Comparison of ENCODE assay signal across 30 cellular contexts in genomic region chr10:102557569-102557968, GRCh38.
"Had no signal": no experiment of that assay in that cellular context is flagged by ENCODE, and none has a peak within 500 bp of the region (broad histone marks: within the 10 kb centered on the region; RNA-seq: fewer than 3 reads in every experiment).

No MANE protein-coding gene starts in this region.

- H3K4me3 Mint-ChIP-seq: activated CD4-positive, alpha-beta memory T cell treated with anti-CD3 and anti-CD28 coated beads, Interleukin-2, amount 10 ng/mL, durations not matched to agents 7 days and 5 days; activated CD8-positive, alpha-beta memory T cell treated with anti-CD3 and anti-CD28 coated beads, Interleukin-2, amount 10 ng/mL, durations not matched to agents 7 days and 5 days; activated naive CD4-positive, alpha-beta T cell treated with anti-CD3 and anti-CD28 coated beads, Interleukin-2, amount 50 U/mL, for 24 hours had no signal

- H3K4me1 Mint-ChIP-seq: activated CD8-positive, alpha-beta memory T cell treated with anti-CD3 and anti-CD28 coated beads, Interleukin-2, amount 10 ng/mL, durations not matched to agents 7 days and 5 days had no signal

- H3K9me3 ChIP-seq: adrenal gland, SJCRH30 had no signal

- H3K4me1 ChIP-seq: SJCRH30 had no signal

- H3K9me3 Mint-ChIP-seq: activated CD4-positive, alpha-beta memory T cell treated with anti-CD3 and anti-CD28 coated beads, Interleukin-2, amount 10 ng/mL, durations not matched to agents 7 days and 5 days; activated naive CD4-positive, alpha-beta T cell treated with anti-CD3 and anti-CD28 coated beads, Interleukin-2, amount 50 U/mL, for 24 hours had no signal

- DNase-seq: activated CD4-positive, alpha-beta memory T cell treated with anti-CD3 and anti-CD28 coated beads, Interleukin-2, amount 10 ng/mL, durations not matched to agents 7 days and 5 days; activated CD4-positive, alpha-beta T cell treated with anti-CD3 and anti-CD28 coated beads for 4 hours; activated CD4-positive, alpha-beta T cell treated with anti-CD3 and anti-CD28 coated beads, Interleukin-2, amount 50 U/mL, for 1 hour; activated CD8-positive, alpha-beta memory T cell treated with anti-CD3 and anti-CD28 coated beads for 24 hours; activated CD8-positive, alpha-beta memory T cell treated with anti-CD3 and anti-CD28 coated beads, Interleukin-2, amount 10 ng/mL, durations not matched to agents 7 days and 5 days; activated CD8-positive, alpha-beta memory T cell treated with anti-CD3 and anti-CD28 coated beads, Interleukin-2, amount 50 U/mL, for 48 hours; activated naive CD4-positive, alpha-beta T cell; activated T-cell treated with anti-CD3 and anti-CD28 coated beads, Interleukin-2, amount 50 U/mL, for 48 hours; adrenal gland; brain microvascular endothelial cell; central memory CD4-positive, alpha-beta T cell; Karpas-422; KBM-7; NCI-H1105; NCI-H1417 treated with DMSO at 0.1 percent for 48 hours; NCI-H187 treated with DMSO at 0.1 percent for 48 hours; NCI-H2081; NCI-H2171 treated with DMSO at 0.1 percent for 48 hours; NCI-H226; NCI-H446 treated with DMSO at 0.1 percent for 48 hours; NCI-H524; NCI-H69; NCI-H82; SHP77; SJCRH30 had no signal

- H3K36me3 ChIP-seq: adrenal gland, brain microvascular endothelial cell, SJCRH30 had no signal

- H3K27ac ChIP-seq: adrenal gland, brain microvascular endothelial cell, SJCRH30, SK-N-MC had no signal

- H3K4me3 ChIP-seq: adrenal gland, SJCRH30, SK-N-MC had no signal

- FAIRE-seq: TTC549 had no signal

- ATAC-seq: activated CD4-positive, CD25-positive, alpha-beta regulatory T cell treated with anti-CD3 and anti-CD28 coated beads, Interleukin-2, amount 50 U/mL, for 24 hours; activated CD8-positive, alpha-beta memory T cell treated with anti-CD3 and anti-CD28 coated beads, Interleukin-2, amount 10 ng/mL, durations not matched to agents 7 days and 5 days; Panc1 had no signal

- H3K27me3 ChIP-seq: adrenal gland, brain microvascular endothelial cell, SJCRH30 had no signal

- H3K27ac Mint-ChIP-seq: activated CD4-positive, alpha-beta memory T cell treated with anti-CD3 and anti-CD28 coated beads, Interleukin-2, amount 10 ng/mL, durations not matched to agents 7 days and 5 days; activated CD8-positive, alpha-beta memory T cell treated with anti-CD3 and anti-CD28 coated beads, Interleukin-2, amount 10 ng/mL, durations not matched to agents 7 days and 5 days; activated naive CD4-positive, alpha-beta T cell treated with anti-CD3 and anti-CD28 coated beads, Interleukin-2, amount 50 U/mL, for 24 hours had no signal

- H3K27me3 Mint-ChIP-seq: activated CD4-positive, alpha-beta memory T cell treated with anti-CD3 and anti-CD28 coated beads, Interleukin-2, amount 10 ng/mL, durations not matched to agents 7 days and 5 days; activated CD8-positive, alpha-beta memory T cell treated with anti-CD3 and anti-CD28 coated beads, Interleukin-2, amount 10 ng/mL, durations not matched to agents 7 days and 5 days; activated naive CD4-positive, alpha-beta T cell treated with anti-CD3 and anti-CD28 coated beads, Interleukin-2, amount 50 U/mL, for 24 hours had no signal
